19 cellular contexts compared by ENCODE assay signal in genomic region chr2:20299113-20299512, GRCh38. TPM values are rescaled to one million over a fixed set of nuclear protein-coding genes. Genes with fewer than 3 reads are reported as not detected.
DNase-seq lines count a peak whose midpoint lies in the region; ATAC-seq and TF ChIP-seq lines count a peak whose summit lies in the region.
"Had no signal": no experiment of that assay in that cellular context is flagged by ENCODE, and none has a peak within 500 bp of the region (broad histone marks: within the 10 kb centered on the region; RNA-seq: fewer than 3 reads in every experiment).

No MANE protein-coding gene starts in this region.

- DNase-seq in Ammon's horn (ENCODE audit: low spot score) (peak; percentile 6), mesothelial cell of epicardium (ENCODE audit: low spot score in 2 of 2, unreplicated experiment in 2 of 2) (no peak), GOT3 (lab: John Stamatoyannopoulos, UW) (no peak)
- DNase-seq in CD8-positive, alpha-beta T cell = no peak
- no peak for DNase-seq in activated T-helper 1 cell treated with anti-CD3 and anti-CD28 coated beads, Interleukin-12 subunit alpha, Interleukin-12 subunit beta, Interleukin-2, Interleukin-4 antibody, amounts not matched to agents 30 ng/mL and 10 ng/mL and 1 ng/mL, durations not matched to agents 14 hours and 24 hours and 36 hours (ENCODE audit: low spot score)
- no peak for DNase-seq in stimulated activated CD4-positive, alpha-beta T cell treated with anti-CD3 and anti-CD28 coated beads, Interleukin-4, amount 100 ng/mL, for 1 hour
- DNase-seq: activated CD4-positive, alpha-beta T cell treated with anti-CD3 and anti-CD28 coated beads for 1 hour; activated CD8-positive, alpha-beta memory T cell treated with anti-CD3 and anti-CD28 coated beads, Interleukin-2, amount 50 U/mL, for 48 hours; DMS53; foreskin fibroblast; NCI-H1105 treated with DMSO at 0.1 percent for 48 hours; NCI-H2081; PC-3; SHP77 treated with DMSO at 0.1 percent for 48 hours; sigmoid colon had no signal

- CTCF ChIA-PET in CD8-positive, alpha-beta T cell (lab: Charles Lee) = no interaction called here

- TF ChIP-seq CTCF in CD8-positive, alpha-beta T cell (IDR thresholded peaks at IDR 0.05) = no peak
- no peak for TF ChIP-seq CTCF in mesothelial cell of epicardium (IDR thresholded peaks at IDR 0.05; ENCODE audit: unreplicated experiment)

- POLR2A ChIA-PET in CD8-positive, alpha-beta T cell (lab: Charles Lee) = no interaction called here

- H3K27ac Mint-ChIP-seq in CD8-positive, alpha-beta T cell = peak overlapping the region; percentile 52
- H3K27ac Mint-ChIP-seq in activated T-helper 1 cell treated with anti-CD3 and anti-CD28 coated beads, Interleukin-12 subunit alpha, Interleukin-12 subunit beta, Interleukin-2, Interleukin-4 antibody, amounts not matched to agents 30 ng/mL and 10 ng/mL and 1 ng/mL, durations not matched to agents 14 hours and 24 hours and 36 hours = peak overlapping the region; percentile 52
- peak overlapping the region; percentile 76 for H3K27ac Mint-ChIP-seq in mesothelial cell of epicardium
- H3K27ac Mint-ChIP-seq: dendritic cell treated with granulocyte-macrophage colony-stimulating factor and Interleukin-4, amounts not matched to agents 40 ng/mL and 50 ng/mL, for 4 days had no signal

- H3K27me3 ChIP-seq in CD8-positive, alpha-beta T cell (ENCODE audit: insufficient read depth, low read length) = no peaks in the 10 kb centered on the region
- H3K27me3 ChIP-seq: cardiac muscle cell, hepatocyte, sigmoid colon had no signal

- no peak for ATAC-seq in CD8-positive, alpha-beta T cell
- no peak for ATAC-seq in GM18502 (IDR thresholded peaks at IDR 0.05; ENCODE audit: poor library complexity, unreplicated experiment)
- ATAC-seq: PC-3 had no signal

- H3K36me3 Mint-ChIP-seq in CD8-positive, alpha-beta T cell = peaks cover 81% of the 10 kb centered on the region
- peaks cover 45% of the 10 kb centered on the region for H3K36me3 Mint-ChIP-seq in activated T-helper 1 cell treated with anti-CD3 and anti-CD28 coated beads, Interleukin-12 subunit alpha, Interleukin-12 subunit beta, Interleukin-2, Interleukin-4 antibody, amounts not matched to agents 30 ng/mL and 10 ng/mL and 1 ng/mL, durations not matched to agents 14 hours and 24 hours and 36 hours (ENCODE audit: low read depth)
- H3K36me3 Mint-ChIP-seq in mesothelial cell of epicardium = peaks cover 17% of the 10 kb centered on the region

- H3K36me3 ChIP-seq in CD8-positive, alpha-beta T cell (ENCODE audit: insufficient read depth, low read length) = peaks cover 40% of the 10 kb centered on the region

- no peaks in the 10 kb centered on the region for H3K27me3 Mint-ChIP-seq in CD8-positive, alpha-beta T cell (ENCODE audit: low read depth)
- H3K27me3 Mint-ChIP-seq in activated T-helper 1 cell treated with anti-CD3 and anti-CD28 coated beads, Interleukin-12 subunit alpha, Interleukin-12 subunit beta, Interleukin-2, Interleukin-4 antibody, amounts not matched to agents 30 ng/mL and 10 ng/mL and 1 ng/mL, durations not matched to agents 14 hours and 24 hours and 36 hours (ENCODE audit: insufficient read depth) = no peaks in the 10 kb centered on the region
- H3K27me3 Mint-ChIP-seq in mesothelial cell of epicardium (ENCODE audit: low read depth) = no peaks in the 10 kb centered on the region
- H3K27me3 Mint-ChIP-seq: dendritic cell treated with granulocyte-macrophage colony-stimulating factor and Interleukin-4, amounts not matched to agents 40 ng/mL and 50 ng/mL, for 4 days had no signal

- no peaks in the 10 kb centered on the region for H3K4me1 ChIP-seq in CD8-positive, alpha-beta T cell (ENCODE audit: insufficient read depth, low read length)

- H3K9me3 ChIP-seq in CD8-positive, alpha-beta T cell (ENCODE audit: low read length) = no peaks in the 10 kb centered on the region
- H3K9me3 ChIP-seq: sigmoid colon had no signal

- H3K9me3 Mint-ChIP-seq in CD8-positive, alpha-beta T cell = no peaks in the 10 kb centered on the region
- H3K9me3 Mint-ChIP-seq in activated T-helper 1 cell treated with anti-CD3 and anti-CD28 coated beads, Interleukin-12 subunit alpha, Interleukin-12 subunit beta, Interleukin-2, Interleukin-4 antibody, amounts not matched to agents 30 ng/mL and 10 ng/mL and 1 ng/mL, durations not matched to agents 14 hours and 24 hours and 36 hours = no peaks in the 10 kb centered on the region
- no peaks in the 10 kb centered on the region for H3K9me3 Mint-ChIP-seq in mesothelial cell of epicardium
- H3K9me3 Mint-ChIP-seq: dendritic cell treated with granulocyte-macrophage colony-stimulating factor and Interleukin-4, amounts not matched to agents 40 ng/mL and 50 ng/mL, for 4 days had no signal

- H3K4me3 ChIP-seq in CD8-positive, alpha-beta T cell (ENCODE audit: low read depth, low read length) = no peak overlapping the region
- H3K4me3 ChIP-seq: cardiac muscle cell, hepatocyte, sigmoid colon had no signal

- no peak overlapping the region for H3K4me3 Mint-ChIP-seq in CD8-positive, alpha-beta T cell
- H3K4me3 Mint-ChIP-seq in activated T-helper 1 cell treated with anti-CD3 and anti-CD28 coated beads, Interleukin-12 subunit alpha, Interleukin-12 subunit beta, Interleukin-2, Interleukin-4 antibody, amounts not matched to agents 30 ng/mL and 10 ng/mL and 1 ng/mL, durations not matched to agents 14 hours and 24 hours and 36 hours = no peak overlapping the region
- H3K4me3 Mint-ChIP-seq in mesothelial cell of epicardium = no peak overlapping the region
- H3K4me3 Mint-ChIP-seq: dendritic cell treated with granulocyte-macrophage colony-stimulating factor and Interleukin-4, amounts not matched to agents 40 ng/mL and 50 ng/mL, for 4 days had no signal

- peaks cover 26% of the 10 kb centered on the region for H3K4me1 Mint-ChIP-seq in CD8-positive, alpha-beta T cell (ENCODE audit: low read depth)
- H3K4me1 Mint-ChIP-seq in activated T-helper 1 cell treated with anti-CD3 and anti-CD28 coated beads, Interleukin-12 subunit alpha, Interleukin-12 subunit beta, Interleukin-2, Interleukin-4 antibody, amounts not matched to agents 30 ng/mL and 10 ng/mL and 1 ng/mL, durations not matched to agents 14 hours and 24 hours and 36 hours (ENCODE audit: low read depth) = peaks cover 22% of the 10 kb centered on the region
- peaks cover 16% of the 10 kb centered on the region for H3K4me1 Mint-ChIP-seq in mesothelial cell of epicardium

- intact Hi-C loops in CD8-positive, alpha-beta T cell (cut with DNase I, micrococcal nuclease) = no loop called here
- intact Hi-C loops in activated T-helper 1 cell treated with anti-CD3 and anti-CD28 coated beads, Interleukin-12 subunit alpha, Interleukin-12 subunit beta, Interleukin-2, Interleukin-4 antibody, amounts not matched to agents 30 ng/mL and 10 ng/mL and 1 ng/mL, durations not matched to agents 14 hours and 24 hours and 36 hours (cut with micrococcal nuclease) = no loop called here

- H3K27ac ChIP-seq in CD8-positive, alpha-beta T cell (ENCODE audit: low read depth, low read length) = no peak overlapping the region
- H3K27ac ChIP-seq: cardiac muscle cell, hepatocyte, sigmoid colon had no signal

RNA-seq across cellular contexts. Expression of gene PUM2, which starts 51.5 kb away (rescaled TPM):
- total RNA-seq in CD8-positive, alpha-beta T cell = 10 to 100 TPM; 91.3 to 93.5 TPM
- 125 and 131 TPM in 2 replicates for total RNA-seq in activated T-helper 1 cell treated with anti-CD3 and anti-CD28 coated beads, Interleukin-12 subunit alpha, Interleukin-12 subunit beta, Interleukin-2, Interleukin-4 antibody, amounts not matched to agents 30 ng/mL and 10 ng/mL and 1 ng/mL, durations not matched to agents 14 hours and 24 hours and 36 hours
- total RNA-seq in mesothelial cell of epicardium = 113 to 122 TPM (median 120 TPM) in 3 replicates
